8 cellular contexts compared by ENCODE assay signal in the genomic region with DNA sequence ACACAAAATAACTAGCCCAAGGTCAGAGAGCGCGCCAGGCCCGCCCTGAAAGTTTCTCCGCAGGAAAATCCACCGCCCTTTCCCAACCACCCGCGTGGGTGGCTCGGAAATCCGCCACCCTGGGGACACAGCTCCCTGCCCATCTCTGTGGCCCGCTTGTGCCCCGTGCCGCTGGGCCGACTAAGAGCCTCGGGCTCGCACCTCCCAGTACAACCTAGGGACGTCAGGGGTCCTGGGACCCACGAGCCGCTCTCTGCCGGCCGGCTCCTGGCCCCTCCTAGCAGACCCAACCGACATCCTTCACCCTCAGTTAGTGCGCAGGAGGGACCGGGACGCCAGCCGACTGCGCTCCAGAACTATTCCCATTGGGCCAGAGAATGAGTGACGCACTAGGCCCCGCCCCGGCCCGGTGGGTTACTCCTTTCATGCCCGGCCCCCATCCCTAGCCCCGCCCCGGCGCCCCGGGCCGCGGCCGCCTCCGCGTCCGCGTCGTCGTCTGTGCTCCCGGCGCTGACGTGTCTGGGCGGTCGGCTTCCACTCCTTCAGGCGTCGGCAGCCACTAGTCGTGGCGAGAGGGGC. TPM values are rescaled to one million over a fixed set of nuclear protein-coding genes. Genes with fewer than 3 reads are reported as not detected.
DNase-seq lines count a peak whose midpoint lies in the region; ATAC-seq and TF ChIP-seq lines count a peak whose summit lies in the region.

No MANE protein-coding gene starts in this region.

- under 1% methylated on average over 53 of the region's 53 CpGs for WGBS in right cardiac atrium

- H3K27ac Mint-ChIP-seq in T-helper 17 cell: peak overlapping the region; percentile 94

- peak overlapping the region; percentile 53 for H3K4me3 ChIP-seq in right cardiac atrium (ENCODE audit: low read length)
- peak overlapping the region; percentile 62 to 78 for H3K4me3 ChIP-seq in uterus

- H3K4me1 ChIP-seq in right cardiac atrium (ENCODE audit: control insufficient read depth, insufficient read depth, low read length) (peaks cover 2% of the 10 kb centered on the region), uterus (peaks cover 0 to 4% of the 10 kb centered on the region in 2 donors)

- DNase-seq in NCI-H1694 treated with DMSO at 0.1 percent for 48 hours (lab: John Stamatoyannopoulos, UW): peak; percentile 94
- peak; percentile 97 to 98 (median 98) for DNase-seq in T-helper 17 cell
- peak; percentile 99 to 100 (median 100) for DNase-seq in right cardiac atrium
- DNase-seq in pulmonary artery endothelial cell (ENCODE audit: low read depth, low spot score): peak; percentile 90
- peak; percentile 99 for DNase-seq in uterus

- no peaks in the 10 kb centered on the region for H3K27me3 Mint-ChIP-seq in T-helper 17 cell

- H3K36me3 ChIP-seq in uterus: no peaks in the 10 kb centered on the region

- peak overlapping the region; percentile 94 for H3K4me3 Mint-ChIP-seq in T-helper 17 cell

- H3K27ac ChIP-seq in angular gyrus (ENCODE audit: low read depth, low read length) (peak overlapping the region; percentile 92), right cardiac atrium (ENCODE audit: low read length) (peak overlapping the region; percentile 93), uterus (peak overlapping the region; percentile 96 to 97)

- H3K27me3 ChIP-seq in right cardiac atrium (ENCODE audit: control insufficient read depth, insufficient read depth) (no peaks in the 10 kb centered on the region), uterus (no peaks in the 10 kb centered on the region)

- no peaks in the 10 kb centered on the region for H3K36me3 Mint-ChIP-seq in T-helper 17 cell (ENCODE audit: low read depth)

- H3K4me1 Mint-ChIP-seq in T-helper 17 cell: peaks cover 33% of the 10 kb centered on the region

- intact Hi-C loops in right cardiac atrium (cut with DNase I) (loop anchor here in 1 of 4 donors (10.0 kb wide), 1 partner anchor 56 kb away; no protein-coding TSS in a partner anchor), uterus (cut with DNase I; ENCODE audit: low total_unique reads) (no loop called here)

- ATAC-seq in GM18499 (IDR thresholded peaks at IDR 0.05; ENCODE audit: insufficient read depth, unreplicated experiment) (peak; percentile 85), HG02938 (IDR thresholded peaks at IDR 0.05; ENCODE audit: unreplicated experiment) (peak; percentile 93), T-helper 17 cell (peak; percentile 95), right cardiac atrium (peak; percentile 97 to 98)

- no peaks in the 10 kb centered on the region for H3K9me3 ChIP-seq in T-helper 17 cell (ENCODE audit: control insufficient read depth, low read length, poor library complexity, severe bottlenecking)
- no peaks in the 10 kb centered on the region for H3K9me3 ChIP-seq in right cardiac atrium (ENCODE audit: control insufficient read depth, low read length)
- H3K9me3 ChIP-seq in uterus: no peaks in the 10 kb centered on the region

- TF ChIP-seq CTCF in uterus (IDR thresholded peaks at IDR 0.05): no peak

- TF ChIP-seq POLR2A in uterus (IDR thresholded peaks at IDR 0.05): peak; percentile 77 to 87

RNA-seq across cellular contexts. Expression of gene UAP1, which starts 0.4 kb away (rescaled TPM):
- total RNA-seq in T-helper 17 cell: 10 to 100 TPM; 30.8 to 31.5 TPM
- 10 to 100 TPM; 23.9 to 51.4 (median 30.1) TPM for total RNA-seq in right cardiac atrium
- 32.7 TPM for polyA plus RNA-seq in right cardiac atrium
- total RNA-seq in pulmonary artery endothelial cell: 160 and 196 TPM in 2 replicates
- total RNA-seq in uterus: 10 to 100 TPM; 17.7 to 66.5 (median 55.0) TPM

Comparison
In these comparisons a context has a peak if more than half of its experiments do, and no peak if none do; other contexts are left out.
1. Peak in every context shown above with its lines: DNase-seq, ATAC-seq, H3K4me3 ChIP-seq and H3K27ac ChIP-seq.